ENCODE assay signal across 25 cellular contexts in genomic region chr10:49116509-49117365, GRCh38. TPM values are rescaled to one million over a fixed set of nuclear protein-coding genes. Genes with fewer than 3 reads are reported as not detected.
DNase-seq lines count a peak whose midpoint lies in the region; ATAC-seq and TF ChIP-seq lines count a peak whose summit lies in the region.
"Had no signal": no experiment of that assay in that cellular context is flagged by ENCODE, and none has a peak within 500 bp of the region (broad histone marks: within the 10 kb centered on the region; RNA-seq: fewer than 3 reads in every experiment).

No MANE protein-coding gene starts in this region.

- TF ChIP-seq POLR2A in thyroid gland (IDR thresholded peaks at IDR 0.05), result no peak

- intact Hi-C loops in thyroid gland (cut with DNase I), result no loop called here
- intact Hi-C loops in activated T-helper 2 cell treated with anti-CD3 and anti-CD28 coated beads, Interferon-gamma antibody, Interleukin-2, Interleukin-4, amounts not matched to agents 10 μg/mL and 5 μg/mL and 100 μg/mL, durations not matched to agents 14 hours and 24 hours and 36 hours (cut with micrococcal nuclease), result loop anchor here (5.0 kb wide), 1 partner anchor 39 kb away; no protein-coding TSS in a partner anchor

- H3K4me3 Mint-ChIP-seq in activated CD8-positive, alpha-beta memory T cell treated with anti-CD3 and anti-CD28 coated beads, Interleukin-2, amount 10 ng/mL, durations not matched to agents 7 days and 5 days, result no peak overlapping the region
- peak overlapping the region; percentile 65 for H3K4me3 Mint-ChIP-seq in nephron progenitor cell
- no peak overlapping the region for H3K4me3 Mint-ChIP-seq in activated T-helper 2 cell treated with anti-CD3 and anti-CD28 coated beads, Interferon-gamma antibody, Interleukin-2, Interleukin-4, amounts not matched to agents 10 μg/mL and 5 μg/mL and 100 μg/mL, durations not matched to agents 14 hours and 24 hours and 36 hours (ENCODE audit: low read depth)
- H3K4me3 Mint-ChIP-seq: activated CD4-positive, alpha-beta T cell treated with anti-CD3 and anti-CD28 coated beads for 36 hours had no signal

- no peaks in the 10 kb centered on the region for H3K36me3 Mint-ChIP-seq in activated CD8-positive, alpha-beta memory T cell treated with anti-CD3 and anti-CD28 coated beads, Interleukin-2, amount 10 ng/mL, durations not matched to agents 7 days and 5 days
- H3K36me3 Mint-ChIP-seq in nephron progenitor cell (ENCODE audit: low read depth), result no peaks in the 10 kb centered on the region
- no peaks in the 10 kb centered on the region for H3K36me3 Mint-ChIP-seq in activated T-helper 2 cell treated with anti-CD3 and anti-CD28 coated beads, Interferon-gamma antibody, Interleukin-2, Interleukin-4, amounts not matched to agents 10 μg/mL and 5 μg/mL and 100 μg/mL, durations not matched to agents 14 hours and 24 hours and 36 hours (ENCODE audit: low read depth)
- H3K36me3 Mint-ChIP-seq: CD8-positive, alpha-beta memory T cell had no signal

- H3K9me3 ChIP-seq in thyroid gland (no peaks in the 10 kb centered on the region), HAP-1 (no peaks in the 10 kb centered on the region)
- H3K9me3 ChIP-seq: sigmoid colon, SJCRH30, stomach, transverse colon had no signal

- no peak overlapping the region for H3K27ac Mint-ChIP-seq in activated CD8-positive, alpha-beta memory T cell treated with anti-CD3 and anti-CD28 coated beads, Interleukin-2, amount 10 ng/mL, durations not matched to agents 7 days and 5 days
- no peak overlapping the region for H3K27ac Mint-ChIP-seq in nephron progenitor cell
- no peak overlapping the region for H3K27ac Mint-ChIP-seq in activated T-helper 2 cell treated with anti-CD3 and anti-CD28 coated beads, Interferon-gamma antibody, Interleukin-2, Interleukin-4, amounts not matched to agents 10 μg/mL and 5 μg/mL and 100 μg/mL, durations not matched to agents 14 hours and 24 hours and 36 hours
- H3K27ac Mint-ChIP-seq: activated CD4-positive, alpha-beta T cell treated with anti-CD3 and anti-CD28 coated beads for 36 hours had no signal

- CTCF ChIA-PET in activated CD8-positive, alpha-beta memory T cell treated with anti-CD3 and anti-CD28 coated beads, Interleukin-2, amount 10 ng/mL, durations not matched to agents 7 days and 5 days (lab: Charles Lee), result no interaction called here

- H3K36me3 ChIP-seq in thyroid gland (no peaks in the 10 kb centered on the region), HAP-1 (replicated peaks) (no peaks in the 10 kb centered on the region)
- H3K36me3 ChIP-seq: sigmoid colon, SJCRH30, stomach, transverse colon had no signal

- TF ChIP-seq CTCF in nephron progenitor cell (IDR thresholded peaks at IDR 0.05), result no peak
- TF ChIP-seq CTCF in thyroid gland (IDR thresholded peaks at IDR 0.05), result no peak

- peak overlapping the region; percentile 27 to 47 (median 30) for H3K27ac ChIP-seq in thyroid gland
- H3K27ac ChIP-seq: SJCRH30 had no signal

- WGBS in thyroid gland, 2 donors, result 85 to 89% methylated on average over 5 of the region's 5 CpGs

- ATAC-seq in activated CD8-positive, alpha-beta memory T cell treated with anti-CD3 and anti-CD28 coated beads, Interleukin-2, amount 10 ng/mL, durations not matched to agents 7 days and 5 days, result no peak

- H3K4me3 ChIP-seq in thyroid gland (replicated peaks in 1 of 3) (no peak overlapping the region), HAP-1 (no peak overlapping the region)
- H3K4me3 ChIP-seq: SJCRH30, transverse colon had no signal

- peaks cover 4% of the 10 kb centered on the region for H3K4me1 Mint-ChIP-seq in activated CD8-positive, alpha-beta memory T cell treated with anti-CD3 and anti-CD28 coated beads, Interleukin-2, amount 10 ng/mL, durations not matched to agents 7 days and 5 days
- peaks cover 19% of the 10 kb centered on the region for H3K4me1 Mint-ChIP-seq in nephron progenitor cell
- peaks cover 5% of the 10 kb centered on the region for H3K4me1 Mint-ChIP-seq in activated T-helper 2 cell treated with anti-CD3 and anti-CD28 coated beads, Interferon-gamma antibody, Interleukin-2, Interleukin-4, amounts not matched to agents 10 μg/mL and 5 μg/mL and 100 μg/mL, durations not matched to agents 14 hours and 24 hours and 36 hours (ENCODE audit: low read depth)

- H3K9me3 Mint-ChIP-seq in activated CD8-positive, alpha-beta memory T cell treated with anti-CD3 and anti-CD28 coated beads, Interleukin-2, amount 10 ng/mL, durations not matched to agents 7 days and 5 days (ENCODE audit: low read depth), result no peaks in the 10 kb centered on the region
- H3K9me3 Mint-ChIP-seq in nephron progenitor cell, result no peaks in the 10 kb centered on the region
- H3K9me3 Mint-ChIP-seq in activated T-helper 2 cell treated with anti-CD3 and anti-CD28 coated beads, Interferon-gamma antibody, Interleukin-2, Interleukin-4, amounts not matched to agents 10 μg/mL and 5 μg/mL and 100 μg/mL, durations not matched to agents 14 hours and 24 hours and 36 hours, result no peaks in the 10 kb centered on the region
- H3K9me3 Mint-ChIP-seq: CD8-positive, alpha-beta memory T cell had no signal

- peaks cover 68% of the 10 kb centered on the region for H3K27me3 Mint-ChIP-seq in activated CD8-positive, alpha-beta memory T cell treated with anti-CD3 and anti-CD28 coated beads, Interleukin-2, amount 10 ng/mL, durations not matched to agents 7 days and 5 days
- H3K27me3 Mint-ChIP-seq in nephron progenitor cell (ENCODE audit: low read depth, poor library complexity), result peaks cover 52% of the 10 kb centered on the region
- peaks cover 59% of the 10 kb centered on the region for H3K27me3 Mint-ChIP-seq in activated T-helper 2 cell treated with anti-CD3 and anti-CD28 coated beads, Interferon-gamma antibody, Interleukin-2, Interleukin-4, amounts not matched to agents 10 μg/mL and 5 μg/mL and 100 μg/mL, durations not matched to agents 14 hours and 24 hours and 36 hours (ENCODE audit: low read depth)

- H3K4me1 ChIP-seq in thyroid gland (peaks cover 50 to 54% of the 10 kb centered on the region in 2 donors), HAP-1 (no peaks in the 10 kb centered on the region)
- H3K4me1 ChIP-seq: transverse colon had no signal

- peak; percentile 32 for DNase-seq in activated CD8-positive, alpha-beta memory T cell treated with anti-CD3 and anti-CD28 coated beads, Interleukin-2, amount 50 U/mL, for 48 hours
- no peak for DNase-seq in activated CD8-positive, alpha-beta memory T cell treated with anti-CD3 and anti-CD28 coated beads, Interleukin-2, amount 10 ng/mL, durations not matched to agents 7 days and 5 days
- DNase-seq in ecto neural progenitor cell (ENCODE audit: low spot score) (peak; percentile 41), nephron progenitor cell (no peak), thyroid gland (no peak), HAP-1 (ENCODE audit: low spot score in 2 of 2) (no peak), SKM-1 (lab: John Stamatoyannopoulos, UW; ENCODE audit: unreplicated experiment) (no peak)
- no peak for DNase-seq in activated T-helper 2 cell treated with anti-CD3 and anti-CD28 coated beads, Interferon-gamma antibody, Interleukin-2, Interleukin-4, amounts not matched to agents 10 μg/mL and 5 μg/mL and 100 μg/mL, durations not matched to agents 14 hours and 24 hours and 36 hours (ENCODE audit: low spot score)
- DNase-seq: 8988T; activated CD4-positive, alpha-beta T cell treated with anti-CD3 and anti-CD28 coated beads for 36 hours; activated naive CD4-positive, alpha-beta T cell treated with anti-CD3 and anti-CD28 coated beads, Interleukin-2, amount 50 U/mL, for 16 hours; CD8-positive, alpha-beta memory T cell; dermis blood vessel endothelial cell; DMS53; H7; kidney; NCI-H2029; NCI-H2227 treated with DMSO at 0.1 percent for 48 hours; NCI-H69; sigmoid colon; SJCRH30; stimulated activated CD4-positive, alpha-beta T cell treated with anti-CD3 and anti-CD28 coated beads, Interleukin-15, amount 100 ng/mL, for 24 hours; stomach; transverse colon had no signal

- H3K27me3 ChIP-seq in thyroid gland (no peaks in the 10 kb centered on the region), HAP-1 (ENCODE audit: low read depth) (no peaks in the 10 kb centered on the region)
- H3K27me3 ChIP-seq: sigmoid colon, SJCRH30 had no signal

- in situ Hi-C loops in HAP-1 (cut with MboI; ENCODE audit: low sequenced_read_pairs), result no loop called here

RNA-seq across cellular contexts. Expression of gene VSTM4, which starts 1.4 kb away (rescaled TPM):
- total RNA-seq in activated CD8-positive, alpha-beta memory T cell treated with anti-CD3 and anti-CD28 coated beads, Interleukin-2, amount 10 ng/mL, durations not matched to agents 7 days and 5 days, result under 1 TPM in 1 of 2 experiments, not detected in 1; 0.16 TPM
- 100 to 1,000 TPM in 3 of 4 donors, 10 to 100 TPM in 1; 42.9 to 220 (median 142) TPM for total RNA-seq in thyroid gland
- total RNA-seq in activated T-helper 2 cell treated with anti-CD3 and anti-CD28 coated beads, Interferon-gamma antibody, Interleukin-2, Interleukin-4, amounts not matched to agents 10 μg/mL and 5 μg/mL and 100 μg/mL, durations not matched to agents 14 hours and 24 hours and 36 hours, result 0.53 and 0.57 TPM in 2 replicates

RNA-seq across cellular contexts. Expression of gene FAM170B, which starts 17.1 kb away (rescaled TPM):
- total RNA-seq in activated CD8-positive, alpha-beta memory T cell treated with anti-CD3 and anti-CD28 coated beads, Interleukin-2, amount 10 ng/mL, durations not matched to agents 7 days and 5 days, result not detected
- not detected for total RNA-seq in thyroid gland
- not detected in 2 replicates for total RNA-seq in activated T-helper 2 cell treated with anti-CD3 and anti-CD28 coated beads, Interferon-gamma antibody, Interleukin-2, Interleukin-4, amounts not matched to agents 10 μg/mL and 5 μg/mL and 100 μg/mL, durations not matched to agents 14 hours and 24 hours and 36 hours
- total RNA-seq: activated CD4-positive, alpha-beta T cell treated with anti-CD3 and anti-CD28 coated beads for 36 hours; CD8-positive, alpha-beta memory T cell; dermis blood vessel endothelial cell; H7; kidney; osteoblast; sigmoid colon; SJCRH30; stomach; transverse colon had no signal

Comparison
In these comparisons a context has a peak if more than half of its experiments do, and no peak if none do; other contexts are left out.
1. DNase-seq: peak in activated CD8-positive, alpha-beta memory T cell treated with anti-CD3 and anti-CD28 coated beads, Interleukin-2, amount 50 U/mL, for 48 hours (single experiment) and ecto neural progenitor cell (single experiment); none in activated CD8-positive, alpha-beta memory T cell treated with anti-CD3 and anti-CD28 coated beads, Interleukin-2, amount 10 ng/mL, durations not matched to agents 7 days and 5 days (single experiment), nephron progenitor cell (single experiment), thyroid gland (0 of 2), activated T-helper 2 cell treated with anti-CD3 and anti-CD28 coated beads, Interferon-gamma antibody, Interleukin-2, Interleukin-4, amounts not matched to agents 10 μg/mL and 5 μg/mL and 100 μg/mL, durations not matched to agents 14 hours and 24 hours and 36 hours (single experiment), HAP-1 (0 of 2) and SKM-1 (single experiment).
2. RNA of gene VSTM4, which starts 1.4 kb away (total RNA-seq): 42.9 to 220 TPM in thyroid gland; 0.53 to 0.57 TPM in activated T-helper 2 cell treated with anti-CD3 and anti-CD28 coated beads, Interferon-gamma antibody, Interleukin-2, Interleukin-4, amounts not matched to agents 10 μg/mL and 5 μg/mL and 100 μg/mL, durations not matched to agents 14 hours and 24 hours and 36 hours and 0.16 TPM in activated CD8-positive, alpha-beta memory T cell treated with anti-CD3 and anti-CD28 coated beads, Interleukin-2, amount 10 ng/mL, durations not matched to agents 7 days and 5 days; every median in the first group is over 10 times any median in the second.